In the genomic region with DNA sequence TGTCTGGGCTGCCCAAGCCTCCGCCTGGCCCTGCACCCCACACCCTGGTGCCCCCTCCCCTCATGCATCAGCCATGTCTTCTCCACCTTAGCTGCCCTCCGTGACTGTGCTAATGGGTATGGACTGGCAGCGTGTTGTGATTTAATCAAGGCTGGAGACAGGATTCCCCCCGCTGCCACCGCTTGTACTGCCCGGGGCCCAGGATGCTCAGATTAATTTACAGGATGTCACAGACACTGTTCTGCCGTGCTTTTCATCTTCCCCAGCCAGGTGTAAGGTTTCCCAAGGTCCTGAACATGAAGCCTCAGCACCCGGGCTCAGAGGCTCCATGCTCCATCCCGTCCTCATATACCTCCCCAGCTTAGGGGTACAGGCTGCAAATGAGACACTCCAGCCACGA, we compare ENCODE assay signal across 30 cellular contexts.
"Had no signal": no experiment of that assay in that cellular context is flagged by ENCODE, and none has a peak within 500 bp of the region (broad histone marks: within the 10 kb centered on the region; RNA-seq: fewer than 3 reads in every experiment).

No MANE protein-coding gene starts in this region.

- H3K4me1 ChIP-seq: ascending aorta, breast epithelium had no signal

- ATAC-seq: activated CD4-positive, CD25-positive, alpha-beta regulatory T cell treated with anti-CD3 and anti-CD28 coated beads, Interleukin-2, amount 50 U/mL, for 24 hours; activated CD8-positive, alpha-beta memory T cell treated with anti-CD3 and anti-CD28 coated beads, Interleukin-2, amount 10 ng/mL, durations not matched to agents 7 days and 5 days; activated CD8-positive, alpha-beta T cell treated with anti-CD3 and anti-CD28 coated beads, Interleukin-2, amount 10 ng/mL, durations not matched to agents 7 days and 5 days; activated naive CD4-positive, alpha-beta T cell treated with anti-CD3 and anti-CD28 coated beads, Interleukin-2, amount 50 U/mL, for 72 hours; activated T-cell treated with anti-CD3 and anti-CD28 coated beads, Interleukin-2, amount 50 U/mL, for 72 hours; esophagus mucosa; T-helper 17 cell had no signal

- H3K36me3 ChIP-seq: ascending aorta, breast epithelium, cardiac muscle cell, WERI-Rb-1 had no signal

- DNase-seq: activated B cell treated with CpG ODN at 0.5 μM for 24 hours; activated CD4-positive, alpha-beta memory T cell treated with anti-CD3 and anti-CD28 coated beads for 36 hours; activated CD4-positive, alpha-beta T cell treated with anti-CD3 and anti-CD28 coated beads for 48 hours; activated CD8-positive, alpha-beta memory T cell treated with anti-CD3 and anti-CD28 coated beads, Interleukin-2, amount 10 ng/mL, durations not matched to agents 7 days and 5 days; activated CD8-positive, alpha-beta memory T cell treated with anti-CD3 and anti-CD28 coated beads, Interleukin-2, amount 50 U/mL, for 4 hours; activated CD8-positive, alpha-beta T cell treated with anti-CD3 and anti-CD28 coated beads, Interleukin-2, amount 10 ng/mL, durations not matched to agents 7 days and 5 days; activated gamma-delta T cell; activated naive CD4-positive, alpha-beta T cell; activated naive CD4-positive, alpha-beta T cell treated with anti-CD3 and anti-CD28 coated beads, Interleukin-2, amount 10 ng/mL, durations not matched to agents 7 days and 5 days; activated naive CD8-positive, alpha-beta T cell treated with anti-CD3 and anti-CD28 coated beads, Interleukin-2, amount 10 ng/mL, durations not matched to agents 7 days and 5 days; activated T-cell treated with anti-CD3 and anti-CD28 coated beads for 4 hours; activated T-cell treated with anti-CD3 and anti-CD28 coated beads, Interleukin-2, amount 50 U/mL, for 24 hours; activated T-cell treated with anti-CD3 and anti-CD28 coated beads, Interleukin-2, amount 50 U/mL, for 72 hours; effector memory CD4-positive, alpha-beta T cell; endodermal cell; foreskin fibroblast; head of caudate nucleus; T-helper 1 cell; T-helper 17 cell; T1000; WERI-Rb-1 had no signal

- H3K4me3 ChIP-seq: ascending aorta, breast epithelium, cardiac muscle cell, coronary artery, dorsolateral prefrontal cortex had no signal

- H3K27me3 ChIP-seq: ascending aorta, cardiac muscle cell had no signal

- H3K9me3 ChIP-seq: ascending aorta, breast epithelium had no signal

- H3K27ac ChIP-seq: ascending aorta, breast epithelium, cardiac muscle cell, coronary artery, dorsolateral prefrontal cortex had no signal

- FAIRE-seq: frontal cortex had no signal
